Comparison of ENCODE assay signal across 11 cellular contexts in the genomic region with DNA sequence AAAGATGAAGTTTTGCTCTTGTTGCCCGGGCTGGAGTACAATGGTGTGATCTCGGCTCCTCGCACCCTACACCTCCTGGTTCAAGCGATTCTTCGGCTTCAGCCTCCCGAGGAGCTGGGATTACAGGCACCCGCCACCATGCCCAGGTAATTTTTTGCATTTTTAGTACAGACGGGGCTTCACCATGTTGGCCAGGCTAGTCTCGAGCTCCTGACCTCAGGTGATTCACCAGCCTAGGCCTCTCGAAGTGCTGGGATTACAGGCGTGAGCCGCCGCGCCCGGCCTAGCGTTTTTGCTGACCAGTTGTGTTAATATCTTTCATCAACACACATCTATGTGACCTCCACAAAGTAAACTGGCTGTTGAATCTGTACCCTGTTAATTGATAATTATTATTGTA. TPM values are rescaled to one million over a fixed set of nuclear protein-coding genes. Genes with fewer than 3 reads are reported as not detected.
"Had no signal": no experiment of that assay in that cellular context is flagged by ENCODE, and none has a peak within 500 bp of the region (broad histone marks: within the 10 kb centered on the region; RNA-seq: fewer than 3 reads in every experiment).

No MANE protein-coding gene starts in this region.

- H3K4me2 ChIP-seq: GM23338 had no signal

- ATAC-seq: GM23338, HCT116 had no signal

- H2AFZ ChIP-seq: GM23248, GM23338 had no signal

- H3K4me1 ChIP-seq: HAP-1 had no signal

- DNase-seq: GM23248, GOT3, H7, H9, HCEC 1CT, HFFc6 had no signal

- H3K9me3 ChIP-seq: HAP-1 had no signal

- H3K27ac ChIP-seq: GM23248 had no signal

- H3K36me3 ChIP-seq: HAP-1 had no signal

- H3K9ac ChIP-seq: GM23248 had no signal

- H3K4me3 ChIP-seq: GM23248, GM23338, HAP-1 had no signal

- FAIRE-seq: H1, H54 had no signal

RNA-seq across cellular contexts. Expression of a gene that starts 49.4 kb away (rescaled TPM):
- total RNA-seq: GM23248, HFFc6 had no signal
- polyA plus RNA-seq: GM23248 had no signal
